2 cellular contexts compared by ENCODE assay signal in genomic region chr11:2114430-2115241, GRCh38.
TF ChIP-seq lines count a peak whose summit lies in the region.

No MANE protein-coding gene starts in this region.

TF ChIP-seq in GM23338, 12 proteins besides CTCF, POLR2A, EP300 and RAD21:
- TF ChIP-seq REST (IDR thresholded peaks at IDR 0.05; ENCODE audit: unreplicated experiment), result no peak
- no peak for TF ChIP-seq POLR2AphosphoS5 (IDR thresholded peaks at IDR 0.05; ENCODE audit: low read depth)
- TF ChIP-seq EZH2phosphoT487 (IDR thresholded peaks at IDR 0.05; ENCODE audit: unreplicated experiment), result no peak
- TF ChIP-seq ETS1 (IDR thresholded peaks at IDR 0.05), result no peak

TF ChIP-seq in H1, 55 proteins besides CTCF, POLR2A, EP300 and RAD21:
- TF ChIP-seq SP1 (IDR thresholded peaks at IDR 0.05; ENCODE audit: low read depth, low read length), result no peak
- TF ChIP-seq CBX8 (IDR thresholded peaks at IDR 0.05; ENCODE audit: borderline replicate concordance, low read depth, low read length), result no peak
- TF ChIP-seq CHD2 (IDR thresholded peaks at IDR 0.05; ENCODE audit: low read length), result no peak
- TF ChIP-seq SIN3A (conservative IDR thresholded peaks at IDR 0.05 in 1 of 2, IDR thresholded peaks at IDR 0.05 in 1 of 2; ENCODE audit: low read depth in 1 of 2, low read length in 2 of 2), result no peak
- no peak for TF ChIP-seq CHD7 (IDR thresholded peaks at IDR 0.05; ENCODE audit: insufficient replicate concordance, low read length)
- TF ChIP-seq KDM4A (IDR thresholded peaks at IDR 0.05; ENCODE audit: low read depth, low read length, severe bottlenecking), result no peak
- TF ChIP-seq GABPA (IDR thresholded peaks at IDR 0.05; ENCODE audit: borderline replicate concordance, insufficient read depth, low read length), result no peak
- TF ChIP-seq SUZ12 (IDR thresholded peaks at IDR 0.05; ENCODE audit: low read length), result no peak
- no peak for TF ChIP-seq MAX (IDR thresholded peaks at IDR 0.05)
- TF ChIP-seq SP4 (IDR thresholded peaks at IDR 0.05; ENCODE audit: low read length), result no peak
- TF ChIP-seq BRCA1 (IDR thresholded peaks at IDR 0.05; ENCODE audit: low read depth, low read length), result no peak
- no peak for TF ChIP-seq HDAC6 (IDR thresholded peaks at IDR 0.05; ENCODE audit: low read depth, low read length)
- TF ChIP-seq TAF7 (optimal IDR thresholded peaks at IDR 0.05; ENCODE audit: borderline replicate concordance, low read depth, low read length), result no peak
